Comparison of ENCODE assay signal across 14 cellular contexts in the genomic region with DNA sequence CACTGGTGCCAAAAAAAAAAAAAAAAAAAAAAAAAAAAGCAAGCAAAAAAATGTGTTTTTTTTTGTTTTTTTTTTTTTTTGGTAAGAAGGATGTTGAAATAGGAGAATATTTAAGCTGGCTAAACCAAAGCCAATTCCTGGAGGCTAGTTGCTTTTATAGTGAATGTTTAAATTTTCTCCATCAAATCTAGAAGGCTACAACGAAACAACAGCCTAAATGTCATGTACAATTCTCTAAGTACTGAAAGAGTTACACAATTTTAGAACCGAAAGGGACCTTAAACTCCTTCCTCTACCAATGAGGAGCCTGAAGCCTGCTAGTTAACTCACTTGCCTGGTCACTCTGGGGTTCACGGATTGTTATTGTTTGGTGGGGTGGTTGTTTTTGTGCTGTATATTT. TPM values are rescaled to one million over a fixed set of nuclear protein-coding genes. Genes with fewer than 3 reads are reported as not detected.
DNase-seq lines count a peak whose midpoint lies in the region; ATAC-seq and TF ChIP-seq lines count a peak whose summit lies in the region.
"Had no signal": no experiment of that assay in that cellular context is flagged by ENCODE, and none has a peak within 500 bp of the region (broad histone marks: within the 10 kb centered on the region; RNA-seq: fewer than 3 reads in every experiment).

No MANE protein-coding gene starts in this region.

- no peaks in the 10 kb centered on the region for H3K27me3 ChIP-seq in RWPE2 (ENCODE audit: insufficient read depth, poor library complexity, severe bottlenecking)
- peaks cover 41% of the 10 kb centered on the region for H3K27me3 ChIP-seq in H9 (ENCODE audit: insufficient read depth, low read length)
- H3K27me3 ChIP-seq: ovary had no signal

- no peak overlapping the region for H3K27ac Mint-ChIP-seq in H9
- H3K27ac Mint-ChIP-seq in activated naive CD4-positive, alpha-beta T cell treated with anti-CD3 and anti-CD28 coated beads for 36 hours, result no peak overlapping the region
- H3K27ac Mint-ChIP-seq: activated CD4-positive, alpha-beta memory T cell treated with anti-CD3 and anti-CD28 coated beads, Interleukin-2, amount 10 ng/mL, durations not matched to agents 7 days and 5 days; activated naive CD8-positive, alpha-beta T cell treated with anti-CD3 and anti-CD28 coated beads, Interleukin-2, amount 10 ng/mL, durations not matched to agents 7 days and 5 days; CD8-positive, alpha-beta memory T cell had no signal

- no peaks in the 10 kb centered on the region for H3K79me2 ChIP-seq in H9 (ENCODE audit: insufficient read depth, low read length)

- no peak overlapping the region for H2BK5ac ChIP-seq in H9 (ENCODE audit: insufficient read length, low read length)

- H2BK20ac ChIP-seq in H9 (ENCODE audit: low read depth, low read length, poor library complexity, severe bottlenecking), result no peak overlapping the region

- H2AK5ac ChIP-seq in H9 (ENCODE audit: insufficient read length, low read length), result no peak overlapping the region

- H3K23me2 ChIP-seq in H9 (ENCODE audit: insufficient read length, low read depth, low read length, poor library complexity, severe bottlenecking), result peaks cover 12% of the 10 kb centered on the region

- H3K4me3 ChIP-seq in RWPE2 (ENCODE audit: severe bottlenecking) (no peak overlapping the region), fibroblast of mammary gland (ENCODE audit: control insufficient read depth, low read depth, low read length) (no peak overlapping the region)
- H3K4me3 ChIP-seq: ovary had no signal

- H3K9ac ChIP-seq in H9 (ENCODE audit: extremely low read depth, insufficient read length, low read length), result no peak overlapping the region

- H3K56ac ChIP-seq in H9 (ENCODE audit: insufficient read length, low read depth, low read length), result no peak overlapping the region

- intact Hi-C loops in activated naive CD4-positive, alpha-beta T cell treated with anti-CD3 and anti-CD28 coated beads for 36 hours (cut with micrococcal nuclease), result no loop called here

- H3K79me1 ChIP-seq in H9 (ENCODE audit: insufficient read depth, low read depth, low read length, poor library complexity, severe bottlenecking), result no peaks in the 10 kb centered on the region

- H4K20me1 ChIP-seq in H9 (ENCODE audit: control insufficient read depth, insufficient read depth, insufficient read length), result no peaks in the 10 kb centered on the region

- no peak overlapping the region for H3K23ac ChIP-seq in H9 (ENCODE audit: insufficient read length, low read depth, low read length)

- CTCF ChIA-PET in activated naive CD4-positive, alpha-beta T cell treated with anti-CD3 and anti-CD28 coated beads for 36 hours (lab: Charles Lee), result no interaction called here

- H3K4me3 Mint-ChIP-seq in H9, result no peak overlapping the region
- H3K4me3 Mint-ChIP-seq in activated naive CD4-positive, alpha-beta T cell treated with anti-CD3 and anti-CD28 coated beads for 36 hours, result no peak overlapping the region
- H3K4me3 Mint-ChIP-seq: activated CD4-positive, alpha-beta memory T cell treated with anti-CD3 and anti-CD28 coated beads, Interleukin-2, amount 10 ng/mL, durations not matched to agents 7 days and 5 days; activated naive CD8-positive, alpha-beta T cell treated with anti-CD3 and anti-CD28 coated beads, Interleukin-2, amount 10 ng/mL, durations not matched to agents 7 days and 5 days; CD8-positive, alpha-beta memory T cell had no signal

- H4K8ac ChIP-seq in H9 (replicated peaks; ENCODE audit: insufficient read length, low read depth, low read length), result no peak overlapping the region

- H2BK15ac ChIP-seq in H9 (ENCODE audit: low read depth, low read length), result no peak overlapping the region

- no peaks in the 10 kb centered on the region; a peak in 1 of 7 replicates for H3K36me3 Mint-ChIP-seq in H9 (ENCODE audit: insufficient read depth in 1 of 3, low read depth in 3 of 3)
- no peaks in the 10 kb centered on the region for H3K36me3 Mint-ChIP-seq in activated naive CD4-positive, alpha-beta T cell treated with anti-CD3 and anti-CD28 coated beads for 36 hours (ENCODE audit: low read depth)
- H3K36me3 Mint-ChIP-seq: activated naive CD8-positive, alpha-beta T cell treated with anti-CD3 and anti-CD28 coated beads, Interleukin-2, amount 10 ng/mL, durations not matched to agents 7 days and 5 days; CD8-positive, alpha-beta memory T cell had no signal

- TF ChIP-seq CTCF in RWPE2 (IDR thresholded peaks at IDR 0.05; ENCODE audit: poor library complexity, severe bottlenecking), result no peak
- TF ChIP-seq CTCF in fibroblast of mammary gland (conservative IDR thresholded peaks at IDR 0.05; ENCODE audit: control insufficient read depth, insufficient read depth, low read depth, low read length), result no peak
- TF ChIP-seq CTCF in H9 (conservative IDR thresholded peaks at IDR 0.05), result no peak

- H3K27ac ChIP-seq in RWPE2 (ENCODE audit: poor library complexity, severe bottlenecking) (peak overlapping the region; percentile 72), H9 (ENCODE audit: insufficient read length, low read depth, low read length) (no peak overlapping the region)

- ATAC-seq in RWPE2 (ENCODE audit: low read depth) (no peak), HG02938 (IDR thresholded peaks at IDR 0.05; ENCODE audit: unreplicated experiment) (no peak)

- no peak overlapping the region for H4K91ac ChIP-seq in H9 (ENCODE audit: insufficient read length, low read depth, low read length)

- no CpG with 5 or more reads among the region's 3 CpGs for WGBS in H9 (ENCODE audit: extremely low coverage, insufficient read length, low lambda C conversion rate)

- H3T11ph ChIP-seq in H9 (ENCODE audit: low read length), result no peak overlapping the region

- no peak overlapping the region for H4K5ac ChIP-seq in H9 (ENCODE audit: insufficient read length, low read depth, low read length)

- peaks cover 28 to 47% of the 10 kb centered on the region in 2 experiments for H3K4me1 Mint-ChIP-seq in H9
- peaks cover 15% of the 10 kb centered on the region for H3K4me1 Mint-ChIP-seq in activated naive CD4-positive, alpha-beta T cell treated with anti-CD3 and anti-CD28 coated beads for 36 hours (ENCODE audit: low read depth)

- no peaks in the 10 kb centered on the region for H3K9me3 ChIP-seq in RWPE2 (ENCODE audit: severe bottlenecking)
- no peaks in the 10 kb centered on the region for H3K9me3 ChIP-seq in H9 (ENCODE audit: control insufficient read depth, low read depth, low read length)
- H3K9me3 ChIP-seq: ovary had no signal

- H3K9me3 Mint-ChIP-seq in H9, result peaks cover 0 to 3% of the 10 kb centered on the region in 2 experiments; a peak in 2 of 5 replicates
- no peaks in the 10 kb centered on the region for H3K9me3 Mint-ChIP-seq in activated naive CD4-positive, alpha-beta T cell treated with anti-CD3 and anti-CD28 coated beads for 36 hours
- H3K9me3 Mint-ChIP-seq: activated CD4-positive, alpha-beta memory T cell treated with anti-CD3 and anti-CD28 coated beads, Interleukin-2, amount 10 ng/mL, durations not matched to agents 7 days and 5 days; activated naive CD8-positive, alpha-beta T cell treated with anti-CD3 and anti-CD28 coated beads, Interleukin-2, amount 10 ng/mL, durations not matched to agents 7 days and 5 days had no signal

- no peak overlapping the region for H3K14ac ChIP-seq in H9 (ENCODE audit: insufficient read depth, low read length)

- no peak overlapping the region for H3K18ac ChIP-seq in H9 (ENCODE audit: insufficient read length, low read depth, low read length)

- H3K4me2 ChIP-seq in H9 (ENCODE audit: insufficient read depth, insufficient read length, low read length), result no peak overlapping the region

- H3K4me1 ChIP-seq in RWPE2 (ENCODE audit: insufficient read depth, poor library complexity, severe bottlenecking) (peaks cover 42% of the 10 kb centered on the region), H9 (ENCODE audit: insufficient read depth, low read length) (no peaks in the 10 kb centered on the region)

- H3K36me3 ChIP-seq in RWPE2 (ENCODE audit: low read depth), result peaks cover 10% of the 10 kb centered on the region
- H3K36me3 ChIP-seq: ovary had no signal

- no peak overlapping the region for H2BK120ac ChIP-seq in H9 (ENCODE audit: low read depth, low read length, poor library complexity, severe bottlenecking)

- H3K27me3 Mint-ChIP-seq in H9 (ENCODE audit: low read depth), result peaks cover 96% of the 10 kb centered on the region
- peaks cover 44% of the 10 kb centered on the region for H3K27me3 Mint-ChIP-seq in activated naive CD4-positive, alpha-beta T cell treated with anti-CD3 and anti-CD28 coated beads for 36 hours (ENCODE audit: low read depth)

- H3K4ac ChIP-seq in H9 (ENCODE audit: low read depth, low read length), result no peak overlapping the region

- peak; percentile 7 for DNase-seq in EL
- DNase-seq in RWPE2 (ENCODE audit: low spot score), result no peak
- peak; percentile 42 for DNase-seq in fibroblast of mammary gland (ENCODE audit: low read depth)
- peak; percentile 76 for DNase-seq in renal cortical epithelial cell (ENCODE audit: low read depth)
- DNase-seq in NCI-H2227 (lab: John Stamatoyannopoulos, UW; ENCODE audit: unreplicated experiment), result no peak
- no peak for DNase-seq in H9
- DNase-seq in activated naive CD4-positive, alpha-beta T cell treated with anti-CD3 and anti-CD28 coated beads for 36 hours, result no peak
- DNase-seq: activated CD4-positive, alpha-beta memory T cell treated with anti-CD3 and anti-CD28 coated beads, Interleukin-2, amount 10 ng/mL, durations not matched to agents 7 days and 5 days; activated naive CD8-positive, alpha-beta T cell treated with anti-CD3 and anti-CD28 coated beads, Interleukin-2, amount 10 ng/mL, durations not matched to agents 7 days and 5 days; CD8-positive, alpha-beta memory T cell; kidney glomerular epithelial cell; ovary; SW 1271 had no signal

- no peak overlapping the region for H2AFZ ChIP-seq in H9 (ENCODE audit: low read length)

- no peak overlapping the region for H2BK12ac ChIP-seq in H9 (ENCODE audit: insufficient read length, low read depth, low read length)

RNA-seq across cellular contexts. Expression of gene WLS, which starts 3.5 kb away (rescaled TPM):
- total RNA-seq in renal cortical epithelial cell, result 32.5 and 53.1 TPM in 2 replicates
- total RNA-seq in H9 (2021), result 0.79 and 0.94 TPM in 2 replicates
- total RNA-seq in activated naive CD4-positive, alpha-beta T cell treated with anti-CD3 and anti-CD28 coated beads for 36 hours, result not detected
- total RNA-seq: activated CD4-positive, alpha-beta memory T cell treated with anti-CD3 and anti-CD28 coated beads, Interleukin-2, amount 10 ng/mL, durations not matched to agents 7 days and 5 days; activated naive CD8-positive, alpha-beta T cell treated with anti-CD3 and anti-CD28 coated beads, Interleukin-2, amount 10 ng/mL, durations not matched to agents 7 days and 5 days; CD8-positive, alpha-beta memory T cell had no signal

Comparison
In these comparisons a context has a peak if more than half of its experiments do, and no peak if none do; other contexts are left out.
1. DNase-seq: peak in EL (single experiment), fibroblast of mammary gland (single experiment) and renal cortical epithelial cell (single experiment); none in RWPE2 (single experiment), NCI-H2227 (single experiment), H9 (single experiment) and activated naive CD4-positive, alpha-beta T cell treated with anti-CD3 and anti-CD28 coated beads for 36 hours (single experiment).
2. RNA of gene WLS, which starts 3.5 kb away (total RNA-seq): 32.5 to 53.1 TPM in renal cortical epithelial cell; 0.79 to 0.94 TPM in H9 and not detected in activated naive CD4-positive, alpha-beta T cell treated with anti-CD3 and anti-CD28 coated beads for 36 hours; every median in the first group is over 10 times any median in the second.